1 cellular context compared by ENCODE assay signal in genomic region chr10:114678301-114678700, GRCh38.
TF ChIP-seq lines count a peak whose summit lies in the region.

No MANE protein-coding gene starts in this region.

TF ChIP-seq in HCT116, 20 proteins besides CTCF, POLR2A, EP300 and RAD21 (continued from another document):
- no peak for TF ChIP-seq EZH2phosphoT487 (IDR thresholded peaks at IDR 0.05; ENCODE audit: borderline replicate concordance)
